In genomic region chr14:61421212-61421923, GRCh38 we compare ENCODE assay signal across 20 cellular contexts.
DNase-seq lines count a peak whose midpoint lies in the region; ATAC-seq, FAIRE-seq and TF ChIP-seq lines count a peak whose summit lies in the region.
"Had no signal": no experiment of that assay in that cellular context is flagged by ENCODE, and none has a peak within 500 bp of the region (broad histone marks: within the 10 kb centered on the region; RNA-seq: fewer than 3 reads in every experiment).

No MANE protein-coding gene starts in this region.

- BruUV-seq in HepG2 (replicated peaks; lab: Mats Ljungman, UMichigan), result no TSS peak

- H3K27ac ChIP-seq in HepG2 (ENCODE audit: extremely low read length, insufficient read depth, low read length), result no peak overlapping the region
- H3K27ac ChIP-seq in right lobe of liver, result no peak overlapping the region
- no peak overlapping the region for H3K27ac ChIP-seq in keratinocyte (ENCODE audit: control insufficient read depth, insufficient read depth, low read length)
- H3K27ac ChIP-seq in vagina, result peak overlapping the region; percentile 24
- H3K27ac ChIP-seq: colonic mucosa, thoracic aorta had no signal

- intact Hi-C loops in HepG2 (cut with micrococcal nuclease; ENCODE audit: unreplicated experiment) (no loop called here), right lobe of liver (cut with DNase I) (no loop called here), vagina (cut with DNase I) (no loop called here)

- dilution Hi-C loops in keratinocyte (cut with MboI; ENCODE audit: extremely low pct_ligation_motif_present, low sequenced_read_pairs), result no loop called here

- ATAC-seq in HepG2 (no peak), right lobe of liver (no peak), HG03159 (IDR thresholded peaks at IDR 0.05; ENCODE audit: unreplicated experiment) (no peak), GM18873 (IDR thresholded peaks at IDR 0.05; ENCODE audit: low FRiP score, unreplicated experiment) (no peak), HG03521 (IDR thresholded peaks at IDR 0.05; ENCODE audit: unreplicated experiment) (no peak)
- peak; percentile 29 to 37 for ATAC-seq in activated naive CD4-positive, alpha-beta T cell treated with anti-CD3 and anti-CD28 coated beads, Interleukin-2, amount 50 U/mL, for 72 hours

- H3K79me2 ChIP-seq in HepG2 (ENCODE audit: insufficient read depth, low read length) (no peaks in the 10 kb centered on the region), keratinocyte (ENCODE audit: control insufficient read depth, insufficient read depth, low read length) (no peaks in the 10 kb centered on the region)

- H3K4me1 ChIP-seq in HepG2 (ENCODE audit: insufficient read depth, low read length) (no peaks in the 10 kb centered on the region), right lobe of liver (no peaks in the 10 kb centered on the region), keratinocyte (ENCODE audit: control insufficient read depth, extremely low read depth, insufficient read depth, low read length) (peaks cover 30% of the 10 kb centered on the region), vagina (peaks cover 33% of the 10 kb centered on the region)
- H3K4me1 ChIP-seq: colonic mucosa had no signal

- POLR2A ChIA-PET in HepG2 (lab: Yijun Ruan, JAX), result no interaction called here

- H3K9me3 Mint-ChIP-seq in activated naive CD4-positive, alpha-beta T cell treated with anti-CD3 and anti-CD28 coated beads, Interleukin-2, amount 50 U/mL, for 72 hours, result peaks cover 0 to 18% of the 10 kb centered on the region in 2 donors

- peaks cover 0 to 37% of the 10 kb centered on the region in 2 donors for H3K36me3 Mint-ChIP-seq in activated naive CD4-positive, alpha-beta T cell treated with anti-CD3 and anti-CD28 coated beads, Interleukin-2, amount 50 U/mL, for 72 hours

- H3K36me3 ChIP-seq in HepG2 (replicated peaks in 1 of 2; ENCODE audit: control insufficient read depth in 1 of 2, insufficient read depth in 2 of 2, low read length in 2 of 2), result no peaks in the 10 kb centered on the region
- H3K36me3 ChIP-seq in right lobe of liver, result no peaks in the 10 kb centered on the region
- H3K36me3 ChIP-seq in keratinocyte (ENCODE audit: control insufficient read depth in 2 of 2, extremely low read depth in 1 of 2, insufficient read depth in 2 of 2, low read length in 2 of 2), result no peaks in the 10 kb centered on the region
- H3K36me3 ChIP-seq in vagina, result no peaks in the 10 kb centered on the region
- H3K36me3 ChIP-seq: colonic mucosa, MG63, thoracic aorta had no signal

- no peak for TF ChIP-seq RAD21 in HepG2 (CRISPR knock-in tag; IDR thresholded peaks at IDR 0.05)

- H3K4me3 ChIP-seq in HepG2 (replicated peaks in 1 of 3; ENCODE audit: insufficient read depth in 1 of 3, low read depth in 2 of 3, low read length in 3 of 3) (no peak overlapping the region), right lobe of liver (no peak overlapping the region), keratinocyte (ENCODE audit: control insufficient read depth in 2 of 3, extremely low read depth in 1 of 3, insufficient read depth in 2 of 3, low read depth in 1 of 3, low read length in 3 of 3) (no peak overlapping the region), vagina (no peak overlapping the region)
- H3K4me3 ChIP-seq: colonic mucosa, MG63, thoracic aorta had no signal

- FAIRE-seq in HepG2 (lab: Jason Lieb, UNC) (no peak), keratinocyte (lab: Jason Lieb, UNC) (peak; percentile 23)
- FAIRE-seq: GM12891 had no signal

- H3K27me3 ChIP-seq in HepG2 (ENCODE audit: control insufficient read depth in 1 of 2, insufficient read depth in 2 of 2, low read length in 2 of 2), result 0 out of 5 replicates have a peak, but pooled peaks cover 0 to 5% of the 10 kb centered on the region in 2 experiments
- H3K27me3 ChIP-seq in right lobe of liver, result no peaks in the 10 kb centered on the region
- H3K27me3 ChIP-seq in keratinocyte (ENCODE audit: control insufficient read depth, extremely low read depth, insufficient read depth, low read length), result no peaks in the 10 kb centered on the region
- no peaks in the 10 kb centered on the region for H3K27me3 ChIP-seq in vagina
- H3K27me3 ChIP-seq: colonic mucosa, MG63 had no signal

- H3K9me1 ChIP-seq in keratinocyte (ENCODE audit: control insufficient read depth, extremely low read depth, insufficient read depth, low read length), result peaks cover 4% of the 10 kb centered on the region

- in situ Hi-C loops in HepG2 (cut with HindIII; ENCODE audit: extremely low pct_ligation_motif_present, low pct_unique_long_range_greater_than_20kb), result no loop called here

- TF ChIP-seq EP300 in HepG2 (IDR thresholded peaks at IDR 0.05; ENCODE audit: low read depth in 2 of 2, low read length in 2 of 2), result no peak
- TF ChIP-seq EP300 in HepG2 (CRISPR knock-in tag; IDR thresholded peaks at IDR 0.05; ENCODE audit: borderline replicate concordance), result no peak

- DNase-seq in HepG2 (ENCODE audit: low spot score), result no peak
- no peak for DNase-seq in right lobe of liver
- DNase-seq in activated naive CD4-positive, alpha-beta T cell treated with anti-CD3 and anti-CD28 coated beads, Interleukin-2, amount 50 U/mL, for 72 hours (ENCODE audit: low spot score in 2 of 2), result no peak
- no peak for DNase-seq in keratinocyte (ENCODE audit: low read depth, low spot score)
- DNase-seq in vagina (ENCODE audit: extremely low spot score in 2 of 2), result no peak
- DNase-seq: activated B cell treated with CpG ODN at 0.5 μM for 24 hours; AML-193; aorta; colonic mucosa; GF-D8; MG63; NCI-H1930; NCI-H446; posterior cingulate gyrus; stimulated activated CD4-positive, alpha-beta T cell treated with anti-CD3 and anti-CD28 coated beads, Interleukin-4, amount 100 ng/mL, for 1 hour had no signal

- H3K27ac Mint-ChIP-seq in activated naive CD4-positive, alpha-beta T cell treated with anti-CD3 and anti-CD28 coated beads, Interleukin-2, amount 50 U/mL, for 72 hours, result peak overlapping the region in 1 of 2 donors; percentile 56
- H3K27ac Mint-ChIP-seq: activated B cell treated with CpG ODN at 0.5 μM for 24 hours had no signal

- H3K9ac ChIP-seq in HepG2 (ENCODE audit: insufficient read depth, low read depth, low read length), result no peak overlapping the region
- H3K9ac ChIP-seq in keratinocyte (ENCODE audit: control insufficient read depth, extremely low read depth, insufficient read depth, low read length), result no peak overlapping the region

- H3K4me2 ChIP-seq in HepG2 (ENCODE audit: low read depth, low read length) (no peak overlapping the region), keratinocyte (ENCODE audit: control insufficient read depth, extremely low read depth, insufficient read depth, low read depth, low read length) (no peak overlapping the region)

- TF ChIP-seq POLR2A in HepG2 (IDR thresholded peaks at IDR 0.05; ENCODE audit: insufficient read depth in 1 of 2, low read depth in 2 of 2, low read length in 2 of 2), result no peak
- no peak for TF ChIP-seq POLR2A in right lobe of liver (IDR thresholded peaks at IDR 0.05)
- no peak for TF ChIP-seq POLR2A in vagina (IDR thresholded peaks at IDR 0.05)

- WGBS in HepG2 (ENCODE audit: low lambda C conversion rate), result 27% methylated on average over 1 of the region's 1 CpG
- 67% methylated on average over 1 of the region's 1 CpG for WGBS in right lobe of liver (ENCODE audit: insufficient coverage, low coverage, low lambda C conversion rate, missing lambda C conversion rate)

- H3K9me3 ChIP-seq in HepG2 (ENCODE audit: low read length), result no peaks in the 10 kb centered on the region
- H3K9me3 ChIP-seq in right lobe of liver, result no peaks in the 10 kb centered on the region
- H3K9me3 ChIP-seq in keratinocyte (ENCODE audit: control insufficient read depth, low read depth, low read length), result no peaks in the 10 kb centered on the region
- H3K9me3 ChIP-seq in vagina, result no peaks in the 10 kb centered on the region
- H3K9me3 ChIP-seq: colonic mucosa, MG63, thoracic aorta had no signal

- no peaks in the 10 kb centered on the region for H4K20me1 ChIP-seq in HepG2 (ENCODE audit: insufficient read depth, low read length)
- no peaks in the 10 kb centered on the region for H4K20me1 ChIP-seq in keratinocyte (ENCODE audit: control insufficient read depth, extremely low read depth, insufficient read depth, low read length)

- H2AFZ ChIP-seq in HepG2 (ENCODE audit: low read length), result no peak overlapping the region
- H2AFZ ChIP-seq in keratinocyte (ENCODE audit: control insufficient read depth, low read length), result no peak overlapping the region

- no peak for TF ChIP-seq CTCF in HepG2 (CRISPR knock-in tag; IDR thresholded peaks at IDR 0.05)
- no peak for TF ChIP-seq CTCF in right lobe of liver (IDR thresholded peaks at IDR 0.05)
- no peak for TF ChIP-seq CTCF in keratinocyte (optimal IDR thresholded peaks at IDR 0.05 in 1 of 3, IDR thresholded peaks at IDR 0.05 in 1 of 3, conservative IDR thresholded peaks at IDR 0.05 in 1 of 3; ENCODE audit: extremely low read depth in 1 of 3, insufficient read depth in 2 of 3, low read length in 3 of 3)
- no peak for TF ChIP-seq CTCF in vagina (IDR thresholded peaks at IDR 0.05)

- CTCF ChIA-PET in HepG2 (lab: Yijun Ruan, JAX; ENCODE audit: low intra/inter-chr PET ratio, low total read pairs), result no interaction called here

TF ChIP-seq in HepG2, 621 proteins besides CTCF, POLR2A, EP300 and RAD21:
- TF ChIP-seq CEBPB (IDR thresholded peaks at IDR 0.05; ENCODE audit: borderline replicate concordance, low read depth, low read length) (0 out of 2 replicates have a peak, but pooled peaks have one; percentile 26), ZBTB25 (CRISPR knock-in tag; IDR thresholded peaks at IDR 0.05) (no peak), TEAD2 (CRISPR knock-in tag; IDR thresholded peaks at IDR 0.05) (no peak)

Comparison
In these comparisons a context has a peak if more than half of its experiments do, and no peak if none do; other contexts are left out.
1. ATAC-seq: peak in activated naive CD4-positive, alpha-beta T cell treated with anti-CD3 and anti-CD28 coated beads, Interleukin-2, amount 50 U/mL, for 72 hours (2 of 2); none in HepG2 (single experiment), right lobe of liver (0 of 4), HG03159 (single experiment), GM18873 (single experiment) and HG03521 (single experiment).